Comparison of ENCODE assay signal across 14 cellular contexts in the genomic region with DNA sequence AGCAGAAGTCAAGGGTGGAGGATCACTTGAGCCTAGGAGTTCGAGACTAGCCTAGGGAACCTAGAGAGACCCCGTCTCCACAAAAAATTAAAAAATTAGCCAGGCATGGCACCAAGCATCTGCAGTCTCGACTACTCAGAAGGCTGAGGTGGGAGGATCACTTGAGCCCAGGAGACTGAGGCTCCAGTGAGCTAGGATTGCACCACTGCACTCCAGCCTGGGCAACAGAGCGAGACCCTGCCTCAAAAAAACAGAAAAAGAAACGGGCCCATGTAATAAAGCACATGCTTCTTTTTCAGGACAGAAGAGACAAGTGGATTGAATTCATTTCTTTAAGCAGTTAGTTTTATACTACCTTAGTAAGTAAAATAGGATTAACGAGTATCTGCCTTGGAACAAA. TPM values are rescaled to one million over a fixed set of nuclear protein-coding genes. Genes with fewer than 3 reads are reported as not detected.
DNase-seq lines count a peak whose midpoint lies in the region; ATAC-seq and TF ChIP-seq lines count a peak whose summit lies in the region.
"Had no signal": no experiment of that assay in that cellular context is flagged by ENCODE, and none has a peak within 500 bp of the region (broad histone marks: within the 10 kb centered on the region; RNA-seq: fewer than 3 reads in every experiment).

No MANE protein-coding gene starts in this region.

- H3K9me3 Mint-ChIP-seq in brain (no peaks in the 10 kb centered on the region), nephron progenitor cell (no peaks in the 10 kb centered on the region), GM23338 (no peaks in the 10 kb centered on the region)
- H3K9me3 Mint-ChIP-seq: CD8-positive, alpha-beta T cell; H9 had no signal

- POLR2A ChIA-PET in HEK293 (lab: Yijun Ruan, JAX): interaction anchor here (0.5 kb wide), 1 partner anchor 56 kb away, joined by 3 read pairs; no protein-coding TSS in a partner anchor

- H3K4me1 ChIP-seq in HEK293 (ENCODE audit: control insufficient read depth, insufficient read depth, low read length) (peaks cover 9% of the 10 kb centered on the region), subcutaneous abdominal adipose tissue (ENCODE audit: control insufficient read depth in 5 of 5, insufficient read depth in 5 of 5, low read length in 5 of 5) (peaks cover 0 to 10% (median 0%) of the 10 kb centered on the region in 5 donors), GM23338 (ENCODE audit: insufficient read depth) (no peaks in the 10 kb centered on the region)

- peaks cover 27% of the 10 kb centered on the region for H4K20me1 ChIP-seq in GM23338 (replicated peaks; ENCODE audit: insufficient read depth)
- H4K20me1 ChIP-seq: BLaER1 treated with 17β-estradiol and CSF1 and Interleukin-3, amounts not matched to agents 10 nM and 100 nM had no signal

- no peaks in the 10 kb centered on the region for H3K27me3 ChIP-seq in subcutaneous abdominal adipose tissue (ENCODE audit: control insufficient read depth in 5 of 5, insufficient read depth in 4 of 5, low read length in 5 of 5)
- no peaks in the 10 kb centered on the region for H3K27me3 ChIP-seq in GM23338 (ENCODE audit: insufficient read depth)
- H3K27me3 ChIP-seq: BLaER1 treated with 17β-estradiol and CSF1 and Interleukin-3, amounts not matched to agents 10 nM and 100 nM had no signal

- no peak overlapping the region for H2AFZ ChIP-seq in GM23338

- H3K4me1 Mint-ChIP-seq in brain: peaks cover 72% of the 10 kb centered on the region
- peaks cover 42% of the 10 kb centered on the region for H3K4me1 Mint-ChIP-seq in nephron progenitor cell
- no peaks in the 10 kb centered on the region; the same call in 1 of the 3 replicates for H3K4me1 Mint-ChIP-seq in GM23338
- H3K4me1 Mint-ChIP-seq: B cell had no signal

- no peak for TF ChIP-seq CTCF in HEK293 (tag by site-specific recombination; IDR thresholded peaks at IDR 0.05)
- TF ChIP-seq CTCF in brain (conservative IDR thresholded peaks at IDR 0.05): no peak
- no peak for TF ChIP-seq CTCF in nephron progenitor cell (IDR thresholded peaks at IDR 0.05)
- no peak for TF ChIP-seq CTCF in GM23338 (conservative IDR thresholded peaks at IDR 0.05; ENCODE audit: low read depth in 2 of 2)

- H3K27me3 Mint-ChIP-seq in brain: no peaks in the 10 kb centered on the region
- H3K27me3 Mint-ChIP-seq in nephron progenitor cell (ENCODE audit: low read depth, poor library complexity): no peaks in the 10 kb centered on the region
- H3K27me3 Mint-ChIP-seq in GM23338 (ENCODE audit: insufficient read depth, low read depth, poor library complexity): peaks cover 2% of the 10 kb centered on the region
- H3K27me3 Mint-ChIP-seq: B cell had no signal

- DNase-seq in nephron progenitor cell (no peak), GM23338 (ENCODE audit: low spot score) (no peak), dermis blood vessel endothelial cell (no peak), NCI-H524 (lab: John Stamatoyannopoulos, UW) (no peak)
- DNase-seq: Calu3; CD8-positive, alpha-beta T cell; DMS79 treated with DMSO at 0.1 percent for 48 hours; H9 had no signal

- CTCF ChIA-PET in HEK293 (lab: Yijun Ruan, JAX): interaction anchor here (0.9 kb wide), 1 partner anchor 107 kb away, joined by 5 read pairs; no protein-coding TSS in a partner anchor

- no peaks in the 10 kb centered on the region for H3F3A ChIP-seq in GM23338 (replicated peaks; ENCODE audit: low read depth)

- H3K4me3 ChIP-seq in HEK293 (ENCODE audit: low read depth, low read length) (no peak overlapping the region), subcutaneous abdominal adipose tissue (ENCODE audit: low read depth in 1 of 5, low read length in 5 of 5) (no peak overlapping the region), GM23338 (no peak overlapping the region)
- H3K4me3 ChIP-seq: BLaER1 treated with 17β-estradiol and CSF1 and Interleukin-3, amounts not matched to agents 10 nM and 100 nM had no signal

- no peak overlapping the region for H3K9ac ChIP-seq in subcutaneous abdominal adipose tissue (ENCODE audit: low read length in 5 of 5)
- H3K9ac ChIP-seq: BLaER1 treated with 17β-estradiol and CSF1 and Interleukin-3, amounts not matched to agents 10 nM and 100 nM had no signal

- H3K27ac ChIP-seq in HEK293 (ENCODE audit: extremely low read depth, low read depth, low read length) (no peak overlapping the region), subcutaneous abdominal adipose tissue (ENCODE audit: low read depth, low read length) (peak overlapping the region; percentile 27), GM23338 (ENCODE audit: low read depth) (no peak overlapping the region)
- H3K27ac ChIP-seq: BLaER1 treated with 17β-estradiol and CSF1 and Interleukin-3, amounts not matched to agents 10 nM and 100 nM; HL-60 had no signal

- no peak for ATAC-seq in GM23338
- ATAC-seq: CD8-positive, alpha-beta T cell had no signal

- peak overlapping the region in 3 of 5 experiments; percentile 30 to 92 (median 46) for H3K27ac Mint-ChIP-seq in brain
- H3K27ac Mint-ChIP-seq in nephron progenitor cell: peak overlapping the region; percentile 83
- no peak overlapping the region for H3K27ac Mint-ChIP-seq in GM23338
- H3K27ac Mint-ChIP-seq: B cell; CD8-positive, alpha-beta T cell had no signal

- H3K36me3 Mint-ChIP-seq in brain (peaks cover 5% of the 10 kb centered on the region), nephron progenitor cell (ENCODE audit: low read depth) (peaks cover 4% of the 10 kb centered on the region), GM23338 (ENCODE audit: low read depth) (peaks cover 3% of the 10 kb centered on the region; the same call in 1 of the 3 replicates)
- H3K36me3 Mint-ChIP-seq: CD8-positive, alpha-beta T cell had no signal

- H3K4me2 ChIP-seq in GM23338: no peak overlapping the region

- no peaks in the 10 kb centered on the region for H3K9me2 ChIP-seq in GM23338 (ENCODE audit: insufficient read depth)

- H3K4me3 Mint-ChIP-seq in brain: no peak overlapping the region
- no peak overlapping the region for H3K4me3 Mint-ChIP-seq in nephron progenitor cell
- H3K4me3 Mint-ChIP-seq in GM23338: no peak overlapping the region
- H3K4me3 Mint-ChIP-seq: B cell; CD8-positive, alpha-beta T cell; H9 had no signal

- H3K9me3 ChIP-seq in HEK293 (ENCODE audit: control insufficient read depth, insufficient read depth, low read depth, low read length) (no peaks in the 10 kb centered on the region), subcutaneous abdominal adipose tissue (ENCODE audit: control insufficient read depth in 5 of 5, low read length in 5 of 5) (no peaks in the 10 kb centered on the region)
- H3K9me3 ChIP-seq: BLaER1 treated with 17β-estradiol and CSF1 and Interleukin-3, amounts not matched to agents 10 nM and 100 nM had no signal

- H3K79me2 ChIP-seq in GM23338 (replicated peaks; ENCODE audit: insufficient read depth): peaks cover 94% of the 10 kb centered on the region

- H3K36me3 ChIP-seq in HEK293 (ENCODE audit: control insufficient read depth in 2 of 2, insufficient read depth in 1 of 2, low read length in 2 of 2) (no peaks in the 10 kb centered on the region), subcutaneous abdominal adipose tissue (ENCODE audit: control insufficient read depth in 5 of 5, insufficient read depth in 5 of 5, low read length in 5 of 5) (no peaks in the 10 kb centered on the region), GM23338 (ENCODE audit: insufficient read depth) (no peaks in the 10 kb centered on the region)

TF ChIP-seq in HEK293, 187 proteins besides CTCF, POLR2A, EP300 and RAD21:
- no peak for TF ChIP-seq ZEB2 (tag by site-specific recombination; IDR thresholded peaks at IDR 0.05)
- peak; percentile 51; the same call in 1 of the 2 replicates for TF ChIP-seq ZNF121 (tag by site-specific recombination; IDR thresholded peaks at IDR 0.05)
TF ChIP-seq in HEK293: peak in this region for 1.

TF ChIP-seq in GM23338, 12 proteins besides CTCF, POLR2A, EP300 and RAD21 (continues in another document):
- no peak for TF ChIP-seq EZH2 (IDR thresholded peaks at IDR 0.05; ENCODE audit: low read depth, unreplicated experiment)
- TF ChIP-seq STAT1 (IDR thresholded peaks at IDR 0.05; ENCODE audit: unreplicated experiment): no peak
- no peak for TF ChIP-seq CREB1 (CRISPR knock-in tag; IDR thresholded peaks at IDR 0.05; ENCODE audit: low read depth)
- no peak for TF ChIP-seq JUNB (IDR thresholded peaks at IDR 0.05; ENCODE audit: unreplicated experiment)
- TF ChIP-seq EZH2phosphoT487 (IDR thresholded peaks at IDR 0.05; ENCODE audit: unreplicated experiment): no peak
- TF ChIP-seq ZNF114 (CRISPR knock-in tag; IDR thresholded peaks at IDR 0.05): no peak
- TF ChIP-seq ZNF331 (CRISPR knock-in tag; IDR thresholded peaks at IDR 0.05; ENCODE audit: low read depth): no peak
- TF ChIP-seq, protein P1, sequence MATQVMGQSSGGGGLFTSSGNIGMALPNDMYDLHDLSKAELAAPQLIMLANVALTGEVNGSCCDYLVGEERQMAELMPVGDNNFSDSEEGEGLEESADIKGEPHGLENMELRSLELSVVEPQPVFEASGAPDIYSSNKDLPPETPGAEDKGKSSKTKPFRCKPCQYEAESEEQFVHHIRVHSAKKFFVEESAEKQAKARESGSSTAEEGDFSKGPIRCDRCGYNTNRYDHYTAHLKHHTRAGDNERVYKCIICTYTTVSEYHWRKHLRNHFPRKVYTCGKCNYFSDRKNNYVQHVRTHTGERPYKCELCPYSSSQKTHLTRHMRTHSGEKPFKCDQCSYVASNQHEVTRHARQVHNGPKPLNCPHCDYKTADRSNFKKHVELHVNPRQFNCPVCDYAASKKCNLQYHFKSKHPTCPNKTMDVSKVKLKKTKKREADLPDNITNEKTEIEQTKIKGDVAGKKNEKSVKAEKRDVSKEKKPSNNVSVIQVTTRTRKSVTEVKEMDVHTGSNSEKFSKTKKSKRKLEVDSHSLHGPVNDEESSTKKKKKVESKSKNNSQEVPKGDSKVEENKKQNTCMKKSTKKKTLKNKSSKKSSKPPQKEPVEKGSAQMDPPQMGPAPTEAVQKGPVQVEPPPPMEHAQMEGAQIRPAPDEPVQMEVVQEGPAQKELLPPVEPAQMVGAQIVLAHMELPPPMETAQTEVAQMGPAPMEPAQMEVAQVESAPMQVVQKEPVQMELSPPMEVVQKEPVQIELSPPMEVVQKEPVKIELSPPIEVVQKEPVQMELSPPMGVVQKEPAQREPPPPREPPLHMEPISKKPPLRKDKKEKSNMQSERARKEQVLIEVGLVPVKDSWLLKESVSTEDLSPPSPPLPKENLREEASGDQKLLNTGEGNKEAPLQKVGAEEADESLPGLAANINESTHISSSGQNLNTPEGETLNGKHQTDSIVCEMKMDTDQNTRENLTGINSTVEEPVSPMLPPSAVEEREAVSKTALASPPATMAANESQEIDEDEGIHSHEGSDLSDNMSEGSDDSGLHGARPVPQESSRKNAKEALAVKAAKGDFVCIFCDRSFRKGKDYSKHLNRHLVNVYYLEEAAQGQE (IDR thresholded peaks at IDR 0.05; ENCODE audit: unreplicated experiment): no peak
- TF ChIP-seq NANOG (IDR thresholded peaks at IDR 0.05; ENCODE audit: borderline replicate concordance): no peak

RNA-seq across cellular contexts. Expression of gene ELOVL6, which starts 42.0 kb away (rescaled TPM):
- 2.3 TPM for polyA plus RNA-seq in brain (ENCODE audit: insufficient read depth, low read depth, low replicate concordance)
- 84.6 and 89.5 TPM in 2 replicates for total RNA-seq in GM23338 (2014; rRNA removed; shearing (Covaris generic))
- 74.5 and 82.7 TPM in 2 replicates for polyA plus RNA-seq in GM23338 (2016; fragmentation: Nextera tagmentation; extraction: Ambion mirVana)
- total RNA-seq in dermis blood vessel endothelial cell: 1.9 and 13.3 TPM in 2 replicates
